ENCODE assay signal across 13 cellular contexts in the genomic region with DNA sequence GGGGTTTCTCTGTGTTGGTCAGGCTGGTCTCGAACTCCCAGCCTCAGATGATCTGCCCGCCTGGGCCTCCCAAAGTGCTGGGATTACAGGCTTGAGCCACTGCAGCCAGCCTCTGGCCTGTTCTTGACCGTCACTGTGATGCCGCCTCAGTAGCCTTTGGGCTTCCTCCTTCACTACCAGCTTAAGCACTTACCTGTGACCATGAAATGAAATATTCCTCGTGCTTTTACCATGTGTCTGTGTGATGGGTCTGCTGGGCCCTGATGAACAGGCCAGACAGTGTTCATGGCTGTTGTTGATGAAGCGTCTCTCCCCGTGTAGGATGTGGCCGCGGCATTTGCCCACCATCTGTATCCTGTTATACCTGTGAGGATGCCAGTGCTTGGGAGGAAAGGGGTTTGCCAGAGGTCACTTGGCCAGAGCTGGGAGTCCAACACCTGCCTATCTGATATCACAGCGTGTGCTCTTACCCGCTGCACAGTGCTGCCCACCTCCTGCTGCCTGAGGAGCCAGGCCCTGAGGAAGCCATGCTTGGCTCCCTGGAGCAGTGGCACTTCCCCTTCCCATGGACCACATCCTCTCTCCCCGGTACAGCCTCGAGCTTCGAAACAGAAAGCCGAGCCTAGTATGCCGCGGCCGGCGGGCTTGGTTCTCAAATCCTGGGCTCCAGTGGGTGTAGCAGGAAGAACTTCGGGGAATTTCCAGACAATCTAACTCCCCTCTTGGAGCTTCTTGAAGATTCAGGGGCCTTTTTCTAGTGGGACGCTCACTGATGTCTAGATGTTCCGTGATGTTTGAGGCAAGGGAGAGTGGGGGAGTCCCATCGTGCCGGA.
DNase-seq lines count a peak whose midpoint lies in the region; ATAC-seq and TF ChIP-seq lines count a peak whose summit lies in the region.
"Had no signal": no experiment of that assay in that cellular context is flagged by ENCODE, and none has a peak within 500 bp of the region (broad histone marks: within the 10 kb centered on the region; RNA-seq: fewer than 3 reads in every experiment).

No MANE protein-coding gene starts in this region.

- DNase-seq in Right ventricle myocardium inferior (ENCODE audit: missing footprints) (no peak), right atrium auricular region (ENCODE audit: low spot score) (no peak), PC-9 (no peak), left ventricle myocardium inferior (peak; percentile 23), upper lobe of left lung (peak in 1 of 2 donors; percentile 51), breast epithelium (ENCODE audit: low spot score in 2 of 2) (no peak), foreskin fibroblast (no peak), HT-29 (ENCODE audit: low spot score) (no peak)
- DNase-seq: activated CD8-positive, alpha-beta memory T cell treated with anti-CD3 and anti-CD28 coated beads, Interleukin-2, amount 50 U/mL, for 48 hours; anterior cingulate cortex; DMS79 treated with DMSO at 0.1 percent for 48 hours; NCI-H226 had no signal

- H3K9me2 ChIP-seq in PC-9 (ENCODE audit: insufficient read depth): no peaks in the 10 kb centered on the region

- no peaks in the 10 kb centered on the region for H3K36me3 ChIP-seq in right atrium auricular region
- H3K36me3 ChIP-seq in PC-9 (ENCODE audit: low read depth): no peaks in the 10 kb centered on the region
- H3K36me3 ChIP-seq in left ventricle myocardium inferior: peaks cover 8% of the 10 kb centered on the region
- peaks cover 0 to 3% (median 0%) of the 10 kb centered on the region in 4 donors for H3K36me3 ChIP-seq in upper lobe of left lung
- no peaks in the 10 kb centered on the region for H3K36me3 ChIP-seq in breast epithelium

- no peaks in the 10 kb centered on the region for H3K79me2 ChIP-seq in PC-9 (ENCODE audit: low read depth)

- H3K4me1 ChIP-seq in right atrium auricular region (no peaks in the 10 kb centered on the region), PC-9 (replicated peaks; ENCODE audit: insufficient read depth) (peaks cover 44% of the 10 kb centered on the region), left ventricle myocardium inferior (peaks cover 7% of the 10 kb centered on the region), upper lobe of left lung (peaks cover 0 to 11% (median 4%) of the 10 kb centered on the region in 4 donors), breast epithelium (no peaks in the 10 kb centered on the region)
- H3K4me1 ChIP-seq: parathyroid adenoma had no signal

- H3K4me3 ChIP-seq in right atrium auricular region (no peak overlapping the region), PC-9 (no peak overlapping the region), left ventricle myocardium inferior (peak overlapping the region; percentile 30), upper lobe of left lung (peak overlapping the region in 1 of 4 donors; percentile 1), breast epithelium (no peak overlapping the region), foreskin fibroblast (ENCODE audit: low read depth in 1 of 2, low read length in 2 of 2) (no peak overlapping the region)

- CTCF ChIA-PET in PC-9 (lab: Charles Lee): no interaction called here

- intact Hi-C loops in Right ventricle myocardium inferior (cut with DNase I) (no loop called here), PC-9 (cut with micrococcal nuclease; ENCODE audit: unreplicated experiment) (no loop called here), left ventricle myocardium inferior (cut with micrococcal nuclease) (no loop called here), breast epithelium (cut with DNase I; ENCODE audit: low total_unique reads) (no loop called here)

- BruUV-seq in PC-9 (replicated peaks; lab: Mats Ljungman, UMichigan): no TSS peak

- no peak overlapping the region for H3K4me2 ChIP-seq in PC-9

- WGBS in upper lobe of left lung, 2 donors: 69 to 74% methylated on average over 15 to 24 of the region's 24 CpGs

- POLR2A ChIA-PET in PC-9 (lab: Charles Lee; ENCODE audit: unreplicated experiment): no interaction called here

- H3K27me3 ChIP-seq in right atrium auricular region (no peaks in the 10 kb centered on the region), PC-9 (ENCODE audit: insufficient read depth, low read depth) (no peaks in the 10 kb centered on the region), left ventricle myocardium inferior (ENCODE audit: low read depth) (no peaks in the 10 kb centered on the region), upper lobe of left lung (no peaks in the 10 kb centered on the region), breast epithelium (no peaks in the 10 kb centered on the region)

- TF ChIP-seq CTCF in right atrium auricular region (IDR thresholded peaks at IDR 0.05): no peak
- TF ChIP-seq CTCF in PC-9 (conservative IDR thresholded peaks at IDR 0.05): no peak
- no peak for TF ChIP-seq CTCF in left ventricle myocardium inferior (IDR thresholded peaks at IDR 0.05; ENCODE audit: borderline replicate concordance)
- no peak for TF ChIP-seq CTCF in upper lobe of left lung (IDR thresholded peaks at IDR 0.05)
- no peak for TF ChIP-seq CTCF in breast epithelium (IDR thresholded peaks at IDR 0.05)
- no peak for TF ChIP-seq CTCF in foreskin fibroblast (IDR thresholded peaks at IDR 0.05; ENCODE audit: low read depth, low read length)

- peaks cover 25% of the 10 kb centered on the region for H3F3A ChIP-seq in PC-9 (ENCODE audit: insufficient read depth, low read depth)

- no peaks in the 10 kb centered on the region for H4K20me1 ChIP-seq in PC-9 (ENCODE audit: insufficient read depth)

- ATAC-seq in Right ventricle myocardium inferior: peak; percentile 39
- ATAC-seq in upper lobe of left lung (ENCODE audit: low FRiP score in 2 of 2): peak; percentile 64 to 69

- H3K9me3 ChIP-seq in right atrium auricular region (peaks cover 0 to 3% of the 10 kb centered on the region in 2 donors), PC-9 (ENCODE audit: insufficient read depth, low read depth) (no peaks in the 10 kb centered on the region), left ventricle myocardium inferior (replicated peaks) (no peaks in the 10 kb centered on the region), upper lobe of left lung (no peaks in the 10 kb centered on the region), breast epithelium (no peaks in the 10 kb centered on the region)

- no peak for TF ChIP-seq EP300 in upper lobe of left lung (IDR thresholded peaks at IDR 0.05)

- TF ChIP-seq POLR2A in upper lobe of left lung (IDR thresholded peaks at IDR 0.05) (no peak), breast epithelium (IDR thresholded peaks at IDR 0.05) (no peak)

- H3K27ac ChIP-seq in right atrium auricular region: no peak overlapping the region
- peak overlapping the region; percentile 93; the same call in 1 of the 2 replicates for H3K27ac ChIP-seq in PC-9
- no peak overlapping the region for H3K27ac ChIP-seq in left ventricle myocardium inferior (replicated peaks)
- H3K27ac ChIP-seq in upper lobe of left lung: peak overlapping the region in 3 of 4 donors; percentile 20 to 26 (median 24)
- no peak overlapping the region for H3K27ac ChIP-seq in breast epithelium
- H3K27ac ChIP-seq: parathyroid adenoma had no signal

- no peak overlapping the region for H2AFZ ChIP-seq in PC-9
- H2AFZ ChIP-seq: parathyroid adenoma had no signal

Comparison
In these comparisons a context has a peak if more than half of its experiments do, and no peak if none do; other contexts are left out.
1. H3K27ac ChIP-seq: peak in PC-9 (single experiment) and upper lobe of left lung (3 of 4); none in right atrium auricular region (0 of 2), left ventricle myocardium inferior (single experiment) and breast epithelium (0 of 2).